In genomic region chr2:71879509-71880184, GRCh38 we compare ENCODE assay signal across 15 cellular contexts.
DNase-seq lines count a peak whose midpoint lies in the region; ATAC-seq, FAIRE-seq and TF ChIP-seq lines count a peak whose summit lies in the region.
"Had no signal": no experiment of that assay in that cellular context is flagged by ENCODE, and none has a peak within 500 bp of the region (broad histone marks: within the 10 kb centered on the region; RNA-seq: fewer than 3 reads in every experiment).

No MANE protein-coding gene starts in this region.

- TF ChIP-seq POLR2A in HepG2 (IDR thresholded peaks at IDR 0.05; ENCODE audit: insufficient read depth in 1 of 2, low read depth in 2 of 2, low read length in 2 of 2) (no peak), right lobe of liver (IDR thresholded peaks at IDR 0.05) (no peak)

- H3K4me3 ChIP-seq in HepG2 (replicated peaks in 1 of 3; ENCODE audit: insufficient read depth in 1 of 3, low read depth in 2 of 3, low read length in 3 of 3) (no peak overlapping the region), right lobe of liver (no peak overlapping the region), OCI-LY7 (ENCODE audit: low read depth, low read length, poor library complexity, severe bottlenecking) (no peak overlapping the region), trophoblast cell (ENCODE audit: low read depth, low read length) (no peak overlapping the region)
- H3K4me3 ChIP-seq: PC-9 had no signal

- H3K4me1 ChIP-seq in HepG2 (ENCODE audit: insufficient read depth, low read length) (peaks cover 40% of the 10 kb centered on the region), right lobe of liver (peaks cover 0 to 14% (median 6%) of the 10 kb centered on the region in 4 donors), OCI-LY7 (ENCODE audit: insufficient read depth, low read length, poor library complexity, severe bottlenecking) (no peaks in the 10 kb centered on the region), trophoblast cell (ENCODE audit: control insufficient read depth in 1 of 2, insufficient read depth in 2 of 2, low read length in 2 of 2) (peaks cover 13% of the 10 kb centered on the region in 2 experiments)

- POLR2A ChIA-PET in HepG2 (lab: Yijun Ruan, JAX) (no interaction called here), OCI-LY7 (lab: Charles Lee) (no interaction called here)

- DNase-seq in HepG2 (ENCODE audit: low spot score) (no peak), right lobe of liver (no peak), OCI-LY7 (ENCODE audit: low spot score) (no peak), trophoblast cell (no peak), COR-L47 (lab: John Stamatoyannopoulos, UW) (no peak), NCI-H524 (lab: John Stamatoyannopoulos, UW) (no peak)
- DNase-seq: CD4-positive, alpha-beta T cell; EL; GOT3; NCI-H1048; NCI-H2081 treated with DMSO at 0.1 percent for 48 hours; NCI-H526 treated with DMSO at 0.1 percent for 48 hours; PC-9 had no signal

- WGBS in HepG2 (ENCODE audit: low lambda C conversion rate): 33% methylated on average over 13 of the region's 13 CpGs
- 61% methylated on average over 7 of the region's 13 CpGs for WGBS in right lobe of liver (ENCODE audit: insufficient coverage, low coverage, low lambda C conversion rate, missing lambda C conversion rate)
- no CpG with 5 or more reads among the region's 13 CpGs for WGBS in trophoblast cell (ENCODE audit: extremely low coverage, insufficient coverage, insufficient read length)

- H2BK5ac ChIP-seq in trophoblast cell (ENCODE audit: low read depth, low read length, poor library complexity): no peak overlapping the region

- H3K27ac ChIP-seq in HepG2 (ENCODE audit: extremely low read length, insufficient read depth, low read length): no peak overlapping the region
- H3K27ac ChIP-seq in right lobe of liver: no peak overlapping the region
- H3K27ac ChIP-seq in OCI-LY7 (ENCODE audit: low read depth, low read length, poor library complexity, severe bottlenecking): no peak overlapping the region
- H3K27ac ChIP-seq in trophoblast cell (ENCODE audit: low read depth, low read length): no peak overlapping the region
- H3K27ac ChIP-seq: PC-9 had no signal

- H3K9me3 ChIP-seq in HepG2 (ENCODE audit: low read length) (no peaks in the 10 kb centered on the region), right lobe of liver (no peaks in the 10 kb centered on the region), OCI-LY7 (ENCODE audit: low read length) (no peaks in the 10 kb centered on the region), trophoblast cell (ENCODE audit: insufficient read depth, low read depth, low read length) (no peaks in the 10 kb centered on the region)

- H3K23ac ChIP-seq in trophoblast cell (ENCODE audit: low read length): no peak overlapping the region

- no peak overlapping the region for H3K4me2 ChIP-seq in HepG2 (ENCODE audit: low read depth, low read length)
- no peak overlapping the region for H3K4me2 ChIP-seq in OCI-LY7 (ENCODE audit: low read length)
- no peak overlapping the region for H3K4me2 ChIP-seq in trophoblast cell (ENCODE audit: low read length)

- H3K27me3 ChIP-seq in HepG2 (ENCODE audit: control insufficient read depth in 1 of 2, insufficient read depth in 2 of 2, low read length in 2 of 2): peaks cover 3 to 34% of the 10 kb centered on the region in 2 experiments; a peak in 4 of 5 replicates
- H3K27me3 ChIP-seq in right lobe of liver: no peaks in the 10 kb centered on the region
- H3K27me3 ChIP-seq in trophoblast cell (ENCODE audit: insufficient read depth, low read length): no peaks in the 10 kb centered on the region

- H3K9me2 ChIP-seq in OCI-LY7 (ENCODE audit: insufficient read depth, low read length): no peaks in the 10 kb centered on the region

- no peak for FAIRE-seq in HepG2 (lab: Jason Lieb, UNC)

- in situ Hi-C loops in HepG2 (cut with HindIII; ENCODE audit: extremely low pct_ligation_motif_present, low pct_unique_long_range_greater_than_20kb): no loop called here

- H3K36me3 ChIP-seq in HepG2 (replicated peaks in 1 of 2; ENCODE audit: control insufficient read depth in 1 of 2, insufficient read depth in 2 of 2, low read length in 2 of 2) (no peaks in the 10 kb centered on the region), right lobe of liver (no peaks in the 10 kb centered on the region), OCI-LY7 (ENCODE audit: insufficient read depth, low read length) (no peaks in the 10 kb centered on the region), trophoblast cell (ENCODE audit: control insufficient read depth in 1 of 2, insufficient read depth in 2 of 2, low read length in 2 of 2) (no peaks in the 10 kb centered on the region)

- H2AK5ac ChIP-seq in trophoblast cell (ENCODE audit: low read length): no peak overlapping the region

- H2AFZ ChIP-seq in HepG2 (ENCODE audit: low read length): no peak overlapping the region
- H2AFZ ChIP-seq in OCI-LY7 (ENCODE audit: low read length): peak overlapping the region; percentile 41; the same call in 1 of the 2 replicates
- no peak overlapping the region for H2AFZ ChIP-seq in trophoblast cell (ENCODE audit: insufficient read depth, low read length, poor library complexity)
- H2AFZ ChIP-seq: PC-9 had no signal

- no peak overlapping the region for H3K4ac ChIP-seq in trophoblast cell (ENCODE audit: low read depth, low read length)

- intact Hi-C loops in HepG2 (cut with micrococcal nuclease; ENCODE audit: unreplicated experiment): no loop called here
- intact Hi-C loops in right lobe of liver (cut with DNase I): no loop called here
- intact Hi-C loops in OCI-LY7 (cut with micrococcal nuclease; ENCODE audit: unreplicated experiment): no loop called here

- CTCF ChIA-PET in HepG2 (lab: Yijun Ruan, JAX; ENCODE audit: low intra/inter-chr PET ratio, low total read pairs): no interaction called here
- CTCF ChIA-PET in OCI-LY7 (lab: Charles Lee; ENCODE audit: unreplicated experiment): no interaction called here

- ATAC-seq in HepG2 (no peak), right lobe of liver (no peak), HG02973 (IDR thresholded peaks at IDR 0.05; ENCODE audit: unreplicated experiment) (no peak)
- ATAC-seq: SK-N-SH treated with all-trans-retinoic acid at 6 μM for 48 hours had no signal

- no peak for TF ChIP-seq CTCF in HepG2 (CRISPR knock-in tag; IDR thresholded peaks at IDR 0.05)
- no peak for TF ChIP-seq CTCF in right lobe of liver (IDR thresholded peaks at IDR 0.05)
- TF ChIP-seq CTCF in OCI-LY7 (conservative IDR thresholded peaks at IDR 0.05; ENCODE audit: low read length): no peak

- no peak overlapping the region for H3K18ac ChIP-seq in trophoblast cell (ENCODE audit: low read length)

- BruUV-seq in HepG2 (replicated peaks; lab: Mats Ljungman, UMichigan): no TSS peak
- no TSS peak for BruUV-seq in OCI-LY7 (replicated peaks; lab: Mats Ljungman, UMichigan)

- peaks cover 4% of the 10 kb centered on the region for H3K79me1 ChIP-seq in trophoblast cell (ENCODE audit: low read length)

- TF ChIP-seq RAD21 in HepG2 (CRISPR knock-in tag; IDR thresholded peaks at IDR 0.05): no peak

- peak overlapping the region; percentile 38 for H3K14ac ChIP-seq in trophoblast cell (ENCODE audit: low read length)

- no peaks in the 10 kb centered on the region for H4K20me1 ChIP-seq in HepG2 (ENCODE audit: insufficient read depth, low read length)
- no peaks in the 10 kb centered on the region for H4K20me1 ChIP-seq in OCI-LY7 (ENCODE audit: insufficient read depth, low read length)

- H3K9ac ChIP-seq in HepG2 (ENCODE audit: insufficient read depth, low read depth, low read length): no peak overlapping the region
- H3K9ac ChIP-seq in trophoblast cell (ENCODE audit: low read length): no peak overlapping the region

- TF ChIP-seq EP300 in HepG2 (IDR thresholded peaks at IDR 0.05; ENCODE audit: low read depth in 2 of 2, low read length in 2 of 2): no peak
- TF ChIP-seq EP300 in HepG2 (CRISPR knock-in tag; IDR thresholded peaks at IDR 0.05; ENCODE audit: borderline replicate concordance): no peak

- no peak overlapping the region for H2BK120ac ChIP-seq in trophoblast cell (ENCODE audit: insufficient read depth, low read length, poor library complexity)

- H4K91ac ChIP-seq in trophoblast cell (ENCODE audit: low read depth, low read length): peak overlapping the region; percentile 18

- H3K79me2 ChIP-seq in HepG2 (ENCODE audit: insufficient read depth, low read length) (no peaks in the 10 kb centered on the region), OCI-LY7 (ENCODE audit: insufficient read depth, low read depth, low read length) (no peaks in the 10 kb centered on the region), trophoblast cell (ENCODE audit: control insufficient read depth, insufficient read depth, low read length, poor library complexity) (peaks cover 2% of the 10 kb centered on the region)

- peak overlapping the region; percentile 8 for H2BK12ac ChIP-seq in trophoblast cell (ENCODE audit: low read length)

- no peak overlapping the region for H4K8ac ChIP-seq in trophoblast cell (ENCODE audit: low read depth, low read length)

- H4K12ac ChIP-seq in trophoblast cell (ENCODE audit: low read depth, low read length): no peak overlapping the region

TF ChIP-seq in HepG2, 621 proteins besides CTCF, POLR2A, EP300 and RAD21:
- no peak for TF ChIP-seq NAIF1 (CRISPR knock-in tag; IDR thresholded peaks at IDR 0.05; ENCODE audit: borderline replicate concordance)
- 0 out of 2 replicates have a peak, but pooled peaks have one; percentile 49 for TF ChIP-seq GABPB1 (CRISPR knock-in tag; IDR thresholded peaks at IDR 0.05)
- TF ChIP-seq GABPA (IDR thresholded peaks at IDR 0.05; ENCODE audit: low read depth, low read length): 0 out of 2 replicates have a peak, but pooled peaks have one; percentile 16
- TF ChIP-seq GABPA (CRISPR knock-in tag; IDR thresholded peaks at IDR 0.05; ENCODE audit: low read depth): peak; percentile 62; the same call in 1 of the 2 replicates
